Comparison of ENCODE assay signal across 29 cellular contexts in genomic region chr12:87441511-87441910, GRCh38.
"Had no signal": no experiment of that assay in that cellular context is flagged by ENCODE, and none has a peak within 500 bp of the region (broad histone marks: within the 10 kb centered on the region; RNA-seq: fewer than 3 reads in every experiment).

No MANE protein-coding gene starts in this region.

- H3K27me3 ChIP-seq: adrenal gland, ascending aorta, gastrocnemius medialis, left lung, pancreas, suprapubic skin, tibial nerve had no signal

- H3K4me1 ChIP-seq: adrenal gland, ascending aorta, gastrocnemius medialis, left lung, lower lobe of right lung, pancreas, prostate gland, tibial nerve had no signal

- H3K9me3 ChIP-seq: adrenal gland, ascending aorta, gastrocnemius medialis, left lung, lower lobe of right lung, pancreas, prostate gland, suprapubic skin, tibial nerve had no signal

- H3K4me3 ChIP-seq: adrenal gland, ascending aorta, gastrocnemius medialis, left lung, lower lobe of right lung, pancreas, prostate gland, suprapubic skin, tibial nerve had no signal

- H3K27ac ChIP-seq: adrenal gland, ascending aorta, gastrocnemius medialis, left lung, lower lobe of right lung, pancreas, prostate gland, tibial nerve, WERI-Rb-1 had no signal

- H3K36me3 ChIP-seq: adrenal gland, ascending aorta, gastrocnemius medialis, left lung, lower lobe of right lung, pancreas, prostate gland, suprapubic skin, tibial nerve, WERI-Rb-1 had no signal

- DNase-seq: activated CD4-positive, alpha-beta T cell treated with anti-CD3 and anti-CD28 coated beads for 48 hours; activated CD4-positive, alpha-beta T cell treated with anti-CD3 and anti-CD28 coated beads, Interleukin-2, amount 50 U/mL, for 48 hours; activated CD8-positive, alpha-beta memory T cell treated with anti-CD3 and anti-CD28 coated beads for 24 hours; activated effector memory CD4-positive, alpha-beta T cell treated with anti-CD3 and anti-CD28 coated beads, Interleukin-2, amount 50 U/mL, for 16 hours; activated naive CD4-positive, alpha-beta T cell treated with anti-CD3 and anti-CD28 coated beads for 36 hours; activated naive CD8-positive, alpha-beta T cell treated with anti-CD3 and anti-CD28 coated beads for 36 hours; adrenal gland; cortex of kidney; effector memory CD8-positive, alpha-beta T cell; gastrocnemius medialis; hypothalamus; immature natural killer cell; kidney glomerular epithelial cell; left lung; lower lobe of right lung; naive thymus-derived CD4-positive, alpha-beta T cell; nucleus accumbens; pancreas; retina; stimulated activated CD4-positive, alpha-beta T cell treated with anti-CD3 and anti-CD28 coated beads, Interleukin-15, amount 100 ng/mL, for 24 hours; stimulated activated CD4-positive, alpha-beta T cell treated with anti-CD3 and anti-CD28 coated beads, Interleukin-2, amount 100 ng/mL, for 24 hours; stimulated activated naive CD4-positive, alpha-beta T cell; T-helper 17 cell; T1000; WERI-Rb-1 had no signal
